Comparison of ENCODE assay signal across 8 cellular contexts in genomic region chr1:20696397-20697333, GRCh38. TPM values are rescaled to one million over a fixed set of nuclear protein-coding genes. Genes with fewer than 3 reads are reported as not detected.
DNase-seq lines count a peak whose midpoint lies in the region; ATAC-seq, FAIRE-seq and TF ChIP-seq lines count a peak whose summit lies in the region.

No MANE protein-coding gene starts in this region.

- H3K4me3 Mint-ChIP-seq in activated CD4-positive, alpha-beta memory T cell treated with anti-CD3 and anti-CD28 coated beads for 36 hours, result peak overlapping the region; percentile 77

- H3K27ac Mint-ChIP-seq in activated CD4-positive, alpha-beta memory T cell treated with anti-CD3 and anti-CD28 coated beads for 36 hours, result no peak overlapping the region

- CTCF ChIA-PET in activated CD4-positive, alpha-beta memory T cell treated with anti-CD3 and anti-CD28 coated beads for 36 hours (lab: Charles Lee), result interaction anchor here (0.7 to 5.2 kb wide), 55 partner anchors 9 to 556 kb away, joined by 3 to 129 read pairs (median 4); partner anchors contain the start of genes DDOST, KIF17 and SH2D5

- no peaks in the 10 kb centered on the region for H3K4me1 ChIP-seq in right lobe of liver

- H3K36me3 ChIP-seq in right lobe of liver, result no peaks in the 10 kb centered on the region

- no peaks in the 10 kb centered on the region for H3K9me3 Mint-ChIP-seq in activated CD4-positive, alpha-beta memory T cell treated with anti-CD3 and anti-CD28 coated beads for 36 hours

- 7% methylated on average over 7 of the region's 46 CpGs for WGBS in right lobe of liver (ENCODE audit: insufficient coverage, low coverage, low lambda C conversion rate, missing lambda C conversion rate)

- peaks cover 6% of the 10 kb centered on the region for H3K27me3 Mint-ChIP-seq in activated CD4-positive, alpha-beta memory T cell treated with anti-CD3 and anti-CD28 coated beads for 36 hours

- H3K36me3 Mint-ChIP-seq in activated CD4-positive, alpha-beta memory T cell treated with anti-CD3 and anti-CD28 coated beads for 36 hours, result no peaks in the 10 kb centered on the region

- ATAC-seq in right lobe of liver (peak; percentile 92 to 96 (median 92)), GM21447 (IDR thresholded peaks at IDR 0.05; ENCODE audit: unreplicated experiment) (no peak)

- peak overlapping the region; percentile 64 for H3K27ac ChIP-seq in HL-60 (replicated peaks)
- H3K27ac ChIP-seq in dorsolateral prefrontal cortex, result peak overlapping the region in 58 of 59 donors; percentile 15 to 95 (median 86)
- peak overlapping the region; percentile 21 to 64 (median 27) for H3K27ac ChIP-seq in right lobe of liver

- H3K27me3 ChIP-seq in HL-60 (ENCODE audit: insufficient read depth, poor library complexity, severe bottlenecking) (no peaks in the 10 kb centered on the region), dorsolateral prefrontal cortex (no peaks in the 10 kb centered on the region), right lobe of liver (no peaks in the 10 kb centered on the region)

- TF ChIP-seq CTCF in HL-60 (IDR thresholded peaks at IDR 0.05; ENCODE audit: insufficient read depth, low read length), result peak; percentile 88
- peak; percentile 76 to 98 (median 93) for TF ChIP-seq CTCF in dorsolateral prefrontal cortex (IDR thresholded peaks at IDR 0.05 in 54 of 56, conservative IDR thresholded peaks at IDR 0.05 in 2 of 56; ENCODE audit: low read depth in 1 of 56, partially characterized antibody in 56 of 56)
- TF ChIP-seq CTCF in right lobe of liver (IDR thresholded peaks at IDR 0.05), result peak; percentile 82 to 93 (median 89)

- DNase-seq in GM12891 (ENCODE audit: insufficient read length, low spot score) (peak; percentile 97), HL-60 (ENCODE audit: low read depth in 1 of 2, low spot score in 1 of 2) (peak; percentile 64 to 83), NCI-H774 (lab: John Stamatoyannopoulos, UW) (peak; percentile 43), dorsolateral prefrontal cortex (peak; percentile 63 to 89 (median 84)), right lobe of liver (peak; percentile 80 to 85 (median 85))
- peak; percentile 85 for DNase-seq in activated CD4-positive, alpha-beta memory T cell treated with anti-CD3 and anti-CD28 coated beads for 36 hours
- DNase-seq in stimulated activated CD4-positive, alpha-beta T cell treated with anti-CD3 and anti-CD28 coated beads, Interleukin-2, amount 100 ng/mL, for 4 hours (ENCODE audit: low read depth), result peak; percentile 53

- H3K4me1 Mint-ChIP-seq in activated CD4-positive, alpha-beta memory T cell treated with anti-CD3 and anti-CD28 coated beads for 36 hours (ENCODE audit: low read depth), result peaks cover 6% of the 10 kb centered on the region

- H3K4me3 ChIP-seq in HL-60 (replicated peaks; ENCODE audit: insufficient read depth, low read length), result peak overlapping the region; percentile 58
- H3K4me3 ChIP-seq in dorsolateral prefrontal cortex, result peak overlapping the region; percentile 48 to 79 (median 63)
- peak overlapping the region; percentile 45 to 61 (median 56) for H3K4me3 ChIP-seq in right lobe of liver

- TF ChIP-seq POLR2A in GM12891 (IDR thresholded peaks at IDR 0.05; ENCODE audit: low read depth, low read length) (no peak), right lobe of liver (IDR thresholded peaks at IDR 0.05) (peak; percentile 24)

- POLR2A ChIA-PET in activated CD4-positive, alpha-beta memory T cell treated with anti-CD3 and anti-CD28 coated beads for 36 hours (lab: Charles Lee), result no interaction called here

- no peaks in the 10 kb centered on the region for H3K9me3 ChIP-seq in right lobe of liver

- intact Hi-C loops in activated CD4-positive, alpha-beta memory T cell treated with anti-CD3 and anti-CD28 coated beads for 36 hours (cut with micrococcal nuclease), result loop anchor here (1.0 to 2.0 kb wide), 2 partner anchors 36 to 499 kb away; partner anchors contain the start of gene SH2D5
- intact Hi-C loops in dorsolateral prefrontal cortex (cut with DNase I) (loop anchor here (1.0 to 10.0 kb wide), 5 partner anchors 88 to 499 kb away; partner anchors contain the start of genes HP1BP3 (in 2 of the 2) and EIF4G3 (in 1 of the 2)), right lobe of liver (cut with DNase I) (loop anchor here (5.0 to 10.0 kb wide), 2 partner anchors 498 to 501 kb away; no protein-coding TSS in a partner anchor)

- peak; percentile 93 for FAIRE-seq in GM12891 (lab: Jason Lieb, UNC)

TF ChIP-seq in GM12891, 5 proteins besides CTCF, POLR2A, EP300 and RAD21:
- TF ChIP-seq SPI1 (IDR thresholded peaks at IDR 0.05; ENCODE audit: low read depth, low read length), result no peak
- no peak for TF ChIP-seq POU2F2 (IDR thresholded peaks at IDR 0.05; ENCODE audit: low read depth, low read length)
- no peak for TF ChIP-seq POLR2AphosphoS5 (IDR thresholded peaks at IDR 0.05; ENCODE audit: low read depth, low read length)
- no peak for TF ChIP-seq PAX5 (IDR thresholded peaks at IDR 0.05; ENCODE audit: insufficient read depth, low read length, severe bottlenecking)
- TF ChIP-seq TAF1 (IDR thresholded peaks at IDR 0.05; ENCODE audit: low read depth, low read length), result no peak
TF ChIP-seq in GM12891: peak in this region for 0.

RNA-seq across cellular contexts. Expression of gene KIF17, which starts 21.1 kb away (rescaled TPM):
- polyA plus RNA-seq in GM12891 (2012; ENCODE audit: low read depth, missing spikeins), result 0.06 TPM
- total RNA-seq in activated CD4-positive, alpha-beta memory T cell treated with anti-CD3 and anti-CD28 coated beads for 36 hours, result not detected
- total RNA-seq in dorsolateral prefrontal cortex (10 to 100 TPM in 118 of 120 experiments, 1 to 10 TPM in 2; 7.7 to 49.6 (median 27.0) TPM), right lobe of liver (1 to 10 TPM; 1.0 to 3.2 (median 1.3) TPM)

RNA-seq across cellular contexts. Expression of gene DDOST, which starts 35.5 kb away (rescaled TPM):
- 117 TPM for polyA plus RNA-seq in GM12891 (2012; ENCODE audit: low read depth, missing spikeins)
- 100 to 1,000 TPM; 165 to 180 TPM for total RNA-seq in activated CD4-positive, alpha-beta memory T cell treated with anti-CD3 and anti-CD28 coated beads for 36 hours
- 10 to 100 TPM; 45.1 to 81.9 (median 60.6) TPM for total RNA-seq in dorsolateral prefrontal cortex
- total RNA-seq in right lobe of liver, result 100 to 1,000 TPM in 3 of 6 experiments, 10 to 100 TPM in 3; 53.0 to 132 (median 100) TPM

RNA-seq across cellular contexts. Expression of gene SH2D5, which starts 35.8 kb away (rescaled TPM):
- polyA plus RNA-seq in GM12891 (2012; ENCODE audit: low read depth, missing spikeins), result 0.17 TPM
- total RNA-seq in activated CD4-positive, alpha-beta memory T cell treated with anti-CD3 and anti-CD28 coated beads for 36 hours, result under 1 TPM; 0.07 to 0.12 TPM
- total RNA-seq in dorsolateral prefrontal cortex (10 to 100 TPM; 13.1 to 89.0 (median 52.6) TPM), right lobe of liver (1 to 10 TPM in 2 of 6 experiments, under 1 TPM in 1, not detected in 3; 0.80 to 1.8 (median 1.4) TPM)

Comparison
In these comparisons a context has a peak if more than half of its experiments do, and no peak if none do; other contexts are left out.
1. DNase-seq: peak in every context shown above with its lines; median percentile 97 in GM12891; 85 in activated CD4-positive, alpha-beta memory T cell treated with anti-CD3 and anti-CD28 coated beads for 36 hours; 85 in right lobe of liver; 84 in dorsolateral prefrontal cortex; 74 in HL-60; 53 in stimulated activated CD4-positive, alpha-beta T cell treated with anti-CD3 and anti-CD28 coated beads, Interleukin-2, amount 100 ng/mL, for 4 hours; 43 in NCI-H774.
2. H3K27ac ChIP-seq: peak in every context shown above with its lines; median percentile 86 in dorsolateral prefrontal cortex; 64 in HL-60; 27 in right lobe of liver.
3. RNA of gene SH2D5, which starts 35.8 kb away (total RNA-seq): 13.1 to 89.0 TPM in dorsolateral prefrontal cortex; 0.80 to 1.8 TPM in right lobe of liver and 0.07 to 0.12 TPM in activated CD4-positive, alpha-beta memory T cell treated with anti-CD3 and anti-CD28 coated beads for 36 hours; every median in the first group is over 4 times any median in the second.
4. Peak in every context shown above with its lines, with median percentiles within 50 percentile points of each other: H3K4me3 ChIP-seq and CTCF ChIP-seq.